Comparison of ENCODE assay signal across 1 cellular context in genomic region chr1:64171797-64172281, GRCh38.
TF ChIP-seq lines count a peak whose summit lies in the region.

No MANE protein-coding gene starts in this region.

TF ChIP-seq in HEK293, 187 proteins besides CTCF, POLR2A, EP300 and RAD21 (continued from another document):
- TF ChIP-seq, protein P1, sequence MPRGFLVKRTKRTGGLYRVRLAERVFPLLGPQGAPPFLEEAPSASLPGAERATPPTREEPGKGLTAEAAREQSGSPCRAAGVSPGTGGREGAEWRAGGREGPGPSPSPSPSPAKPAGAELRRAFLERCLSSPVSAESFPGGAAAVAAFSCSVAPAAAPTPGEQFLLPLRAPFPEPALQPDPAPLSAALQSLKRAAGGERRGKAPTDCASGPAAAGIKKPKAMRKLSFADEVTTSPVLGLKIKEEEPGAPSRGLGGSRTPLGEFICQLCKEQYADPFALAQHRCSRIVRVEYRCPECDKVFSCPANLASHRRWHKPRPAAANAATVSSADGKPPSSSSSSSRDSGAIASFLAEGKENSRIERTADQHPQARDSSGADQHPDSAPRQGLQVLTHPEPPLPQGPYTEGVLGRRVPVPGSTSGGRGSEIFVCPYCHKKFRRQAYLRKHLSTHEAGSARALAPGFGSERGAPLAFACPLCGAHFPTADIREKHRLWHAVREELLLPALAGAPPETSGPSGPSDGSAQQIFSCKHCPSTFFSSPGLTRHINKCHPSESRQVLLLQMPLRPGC (tag by site-specific recombination; IDR thresholded peaks at IDR 0.05), result 0 out of 2 replicates have a peak, but pooled peaks have one; percentile 10
